9 cellular contexts compared by ENCODE assay signal in the genomic region with DNA sequence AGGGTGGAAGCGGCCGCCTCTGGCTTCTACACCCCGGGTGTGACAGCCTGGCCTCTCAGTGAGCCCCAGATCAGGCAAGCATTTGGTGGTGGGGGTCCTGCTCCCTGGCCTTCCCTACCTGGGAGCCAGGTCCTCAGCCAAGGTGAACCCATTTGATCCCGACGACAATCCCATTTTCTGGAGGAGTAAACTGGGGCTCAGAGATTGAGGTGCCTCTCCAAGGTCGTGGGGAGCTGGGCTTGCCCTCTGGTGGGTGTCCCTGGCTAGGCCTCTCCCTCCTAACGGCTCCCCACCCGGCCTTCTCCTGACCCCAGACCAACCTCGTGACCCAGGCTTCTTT. TPM values are rescaled to one million over a fixed set of nuclear protein-coding genes. Genes with fewer than 3 reads are reported as not detected.
DNase-seq lines count a peak whose midpoint lies in the region; ATAC-seq and TF ChIP-seq lines count a peak whose summit lies in the region.
"Had no signal": no experiment of that assay in that cellular context is flagged by ENCODE, and none has a peak within 500 bp of the region (broad histone marks: within the 10 kb centered on the region; RNA-seq: fewer than 3 reads in every experiment).

No MANE protein-coding gene starts in this region.

- no TSS peak for BruUV-seq in Caco-2 (replicated peaks; lab: Mats Ljungman, UMichigan)

- H3K4me1 Mint-ChIP-seq in Caco-2 (ENCODE audit: low read depth, unreplicated experiment) (peaks cover 16% of the 10 kb centered on the region), glutamatergic neuron (ENCODE audit: low read depth, unreplicated experiment) (peaks cover 2% of the 10 kb centered on the region)

- no CpG with 5 or more reads among the region's 9 CpGs for WGBS in trophoblast cell (ENCODE audit: extremely low coverage, insufficient coverage, insufficient read length)

- H3K27ac Mint-ChIP-seq in Caco-2 (ENCODE audit: unreplicated experiment) (no peak overlapping the region), glutamatergic neuron (ENCODE audit: unreplicated experiment) (no peak overlapping the region)

- no peaks in the 10 kb centered on the region for H3K9me3 ChIP-seq in Caco-2
- H3K9me3 ChIP-seq in Karpas-422 (ENCODE audit: low read length), result no peaks in the 10 kb centered on the region
- no peaks in the 10 kb centered on the region for H3K9me3 ChIP-seq in trophoblast cell (ENCODE audit: insufficient read depth, low read depth, low read length)
- no peaks in the 10 kb centered on the region for H3K9me3 ChIP-seq in mucosa of descending colon

- H3K4me3 Mint-ChIP-seq in Caco-2 (ENCODE audit: unreplicated experiment) (no peak overlapping the region), glutamatergic neuron (ENCODE audit: unreplicated experiment) (no peak overlapping the region)

- H4K20me1 ChIP-seq in Karpas-422 (ENCODE audit: insufficient read depth, low read depth, low read length), result 0 out of 2 replicates have a peak, but pooled peaks cover 3% of the 10 kb centered on the region

- peak overlapping the region; percentile 72; the same call in 1 of the 2 replicates for H2AFZ ChIP-seq in Karpas-422 (ENCODE audit: low read length)
- H2AFZ ChIP-seq in trophoblast cell (ENCODE audit: insufficient read depth, low read length, poor library complexity), result no peak overlapping the region

- H3K36me3 Mint-ChIP-seq in Caco-2 (ENCODE audit: insufficient read depth, unreplicated experiment) (no peaks in the 10 kb centered on the region), glutamatergic neuron (ENCODE audit: unreplicated experiment) (no peaks in the 10 kb centered on the region)

- CTCF ChIA-PET in Caco-2 (lab: Charles Lee), result no interaction called here

- no peak overlapping the region for H3K23ac ChIP-seq in trophoblast cell (ENCODE audit: low read length)

- H3K4me1 ChIP-seq in Caco-2 (peaks cover 19% of the 10 kb centered on the region), Karpas-422 (ENCODE audit: low read length) (peaks cover 16% of the 10 kb centered on the region), trophoblast cell (ENCODE audit: control insufficient read depth in 1 of 2, insufficient read depth in 2 of 2, low read length in 2 of 2) (peaks cover 4 to 8% of the 10 kb centered on the region in 2 experiments), mucosa of descending colon (ENCODE audit: low read depth) (peaks cover 25% of the 10 kb centered on the region)

- H3K4ac ChIP-seq in trophoblast cell (ENCODE audit: low read depth, low read length), result no peak overlapping the region

- H2AK5ac ChIP-seq in trophoblast cell (ENCODE audit: low read length), result no peak overlapping the region

- no peaks in the 10 kb centered on the region for H3K79me1 ChIP-seq in trophoblast cell (ENCODE audit: low read length)

- POLR2A ChIA-PET in Caco-2 (lab: Charles Lee), result no interaction called here

- no peaks in the 10 kb centered on the region for H3K79me2 ChIP-seq in Karpas-422 (ENCODE audit: low read length)
- no peaks in the 10 kb centered on the region for H3K79me2 ChIP-seq in trophoblast cell (ENCODE audit: control insufficient read depth, insufficient read depth, low read length, poor library complexity)

- H3K27me3 ChIP-seq in Caco-2 (replicated peaks; ENCODE audit: control insufficient read depth, insufficient read depth, low read length) (no peaks in the 10 kb centered on the region), Karpas-422 (ENCODE audit: low read length) (no peaks in the 10 kb centered on the region; the same call in 1 of the 2 replicates), trophoblast cell (ENCODE audit: insufficient read depth, low read length) (peaks cover 7% of the 10 kb centered on the region)

- no peak overlapping the region for H2BK12ac ChIP-seq in trophoblast cell (ENCODE audit: low read length)

- H3K27ac ChIP-seq in Karpas-422 (ENCODE audit: low read length) (no peak overlapping the region), trophoblast cell (ENCODE audit: low read depth, low read length) (no peak overlapping the region)

- H4K91ac ChIP-seq in trophoblast cell (ENCODE audit: low read depth, low read length), result no peak overlapping the region

- no peak overlapping the region for H4K12ac ChIP-seq in trophoblast cell (ENCODE audit: low read depth, low read length)

- H2BK120ac ChIP-seq in trophoblast cell (ENCODE audit: insufficient read depth, low read length, poor library complexity), result no peak overlapping the region

- DNase-seq in Caco-2, result no peak
- no peak for DNase-seq in Karpas-422
- no peak for DNase-seq in epithelial cell of proximal tubule (ENCODE audit: low read depth)
- DNase-seq in trophoblast cell, result no peak
- DNase-seq in glutamatergic neuron, result no peak
- DNase-seq in mucosa of descending colon, result no peak
- DNase-seq: NCI-H2227 treated with DMSO at 0.1 percent for 48 hours had no signal

- no peak overlapping the region for H3K14ac ChIP-seq in trophoblast cell (ENCODE audit: low read length)

- peak overlapping the region; percentile 41 for H4K8ac ChIP-seq in trophoblast cell (ENCODE audit: low read depth, low read length)

- H3K27me3 Mint-ChIP-seq in Caco-2 (ENCODE audit: insufficient read depth, unreplicated experiment) (no peaks in the 10 kb centered on the region), glutamatergic neuron (ENCODE audit: unreplicated experiment) (peaks cover 4% of the 10 kb centered on the region)

- H3K9me3 Mint-ChIP-seq in Caco-2 (ENCODE audit: unreplicated experiment) (no peaks in the 10 kb centered on the region), glutamatergic neuron (ENCODE audit: unreplicated experiment) (no peaks in the 10 kb centered on the region)

- H3K4me2 ChIP-seq in Karpas-422 (ENCODE audit: low read depth, low read length, poor library complexity, severe bottlenecking) (peak overlapping the region; percentile 54), trophoblast cell (ENCODE audit: low read length) (peak overlapping the region; percentile 58)

- H3K4me3 ChIP-seq in Caco-2 (ENCODE audit: low read depth, low read length) (peak overlapping the region; percentile 28), Karpas-422 (ENCODE audit: low read length) (peak overlapping the region; percentile 54; the same call in 1 of the 2 replicates), epithelial cell of proximal tubule (ENCODE audit: low read depth, low read length) (peak overlapping the region; percentile 42), trophoblast cell (ENCODE audit: low read depth, low read length) (no peak overlapping the region), mucosa of descending colon (no peak overlapping the region)

- no peak for TF ChIP-seq CTCF in Caco-2 (IDR thresholded peaks at IDR 0.05; ENCODE audit: insufficient read depth in 1 of 2, low read depth in 1 of 2, low read length in 1 of 2, severe bottlenecking in 1 of 2, unreplicated experiment in 1 of 2)
- TF ChIP-seq CTCF in epithelial cell of proximal tubule (conservative IDR thresholded peaks at IDR 0.05; ENCODE audit: low read depth, low read length), result no peak
- no peak for TF ChIP-seq CTCF in glutamatergic neuron (IDR thresholded peaks at IDR 0.05; ENCODE audit: partially characterized antibody, unreplicated experiment)
- no peak for TF ChIP-seq CTCF in mucosa of descending colon (IDR thresholded peaks at IDR 0.05)

- no peak overlapping the region for H3K18ac ChIP-seq in trophoblast cell (ENCODE audit: low read length)

- no peaks in the 10 kb centered on the region for H3K9me2 ChIP-seq in Karpas-422 (replicated peaks; ENCODE audit: insufficient read depth, low read length)

- H3K9ac ChIP-seq in Karpas-422 (ENCODE audit: low read length), result peak overlapping the region; percentile 40
- H3K9ac ChIP-seq in trophoblast cell (ENCODE audit: low read length), result peak overlapping the region; percentile 51

- no peak overlapping the region for H2BK5ac ChIP-seq in trophoblast cell (ENCODE audit: low read depth, low read length, poor library complexity)

- no peaks in the 10 kb centered on the region for H3K36me3 ChIP-seq in Caco-2 (ENCODE audit: control insufficient read depth, insufficient read depth, low read length)
- no peaks in the 10 kb centered on the region for H3K36me3 ChIP-seq in Karpas-422 (ENCODE audit: insufficient read depth, low read length)
- no peaks in the 10 kb centered on the region for H3K36me3 ChIP-seq in trophoblast cell (ENCODE audit: control insufficient read depth in 1 of 2, insufficient read depth in 2 of 2, low read length in 2 of 2)
- no peaks in the 10 kb centered on the region for H3K36me3 ChIP-seq in mucosa of descending colon (ENCODE audit: low read depth)

- intact Hi-C loops in Caco-2 (cut with micrococcal nuclease; ENCODE audit: unreplicated experiment), result loop anchor here (2.0 kb wide), 1 partner anchor 13 kb away; no protein-coding TSS in a partner anchor
- intact Hi-C loops in mucosa of descending colon (cut with DNase I, micrococcal nuclease), result no loop called here

- ATAC-seq in GM19023 (IDR thresholded peaks at IDR 0.05; ENCODE audit: unreplicated experiment), result no peak
- no peak for ATAC-seq in mucosa of descending colon
- no peak for ATAC-seq in HG03442 (IDR thresholded peaks at IDR 0.05; ENCODE audit: unreplicated experiment)

RNA-seq across cellular contexts. Expression of a gene that starts 2.7 kb away (rescaled TPM):
- 6.3 and 6.7 TPM in 2 replicates for total RNA-seq in Caco-2 (2022)
- not detected in 2 replicates for total RNA-seq in Karpas-422 (2014; rRNA removed; shearing (Covaris generic); ENCODE audit: low replicate concordance)
- total RNA-seq in epithelial cell of proximal tubule, result 0.17 TPM in 1 of 2 replicates, not detected in the other
- polyA plus RNA-seq in trophoblast cell (2013), result 0.11 and 0.22 TPM in 2 replicates
- total RNA-seq in glutamatergic neuron (ENCODE audit: unreplicated experiment), result 0.81 TPM
- total RNA-seq in mucosa of descending colon, result 10 to 100 TPM; 16.7 to 29.1 (median 26.1) TPM

RNA-seq across cellular contexts. Expression of a gene that starts 7.8 kb away (rescaled TPM):
- total RNA-seq in Caco-2 (2022), result not detected in 2 replicates
- not detected in 2 replicates for total RNA-seq in Karpas-422 (2014; rRNA removed; shearing (Covaris generic); ENCODE audit: low replicate concordance)
- not detected in 2 replicates for total RNA-seq in epithelial cell of proximal tubule
- polyA plus RNA-seq in trophoblast cell (2013), result 0.30 and 0.39 TPM in 2 replicates
- not detected for total RNA-seq in glutamatergic neuron (ENCODE audit: unreplicated experiment)
- not detected for total RNA-seq in mucosa of descending colon

RNA-seq across cellular contexts. Expression of a gene that starts 31.4 kb away (rescaled TPM):
- total RNA-seq in Caco-2 (2022) (7.9 and 8.1 TPM in 2 replicates), epithelial cell of proximal tubule (58.5 and 155 TPM in 2 replicates), glutamatergic neuron (ENCODE audit: unreplicated experiment) (4.3 TPM), mucosa of descending colon (10 to 100 TPM; 22.0 to 67.4 (median 40.2) TPM)
- not detected in 2 replicates for total RNA-seq in Karpas-422 (2014; rRNA removed; shearing (Covaris generic); ENCODE audit: low replicate concordance)
- polyA plus RNA-seq in trophoblast cell (2013), result 185 and 205 TPM in 2 replicates

RNA-seq across cellular contexts. Expression of a gene that starts 34.5 kb away (rescaled TPM):
- 55.1 and 60.0 TPM in 2 replicates for total RNA-seq in Caco-2 (2022)
- 1.6 and 4.7 TPM in 2 replicates for total RNA-seq in Karpas-422 (2014; rRNA removed; shearing (Covaris generic); ENCODE audit: low replicate concordance)
- total RNA-seq in epithelial cell of proximal tubule, result 68.4 and 83.5 TPM in 2 replicates
- polyA plus RNA-seq in trophoblast cell (2013), result 55.5 and 55.9 TPM in 2 replicates
- 125 TPM for total RNA-seq in glutamatergic neuron (ENCODE audit: unreplicated experiment)
- 100 to 1,000 TPM in 1 of 3 donors, 10 to 100 TPM in 2; 77.6 to 106 (median 84.4) TPM for total RNA-seq in mucosa of descending colon

Comparison
In these comparisons a context has a peak if more than half of its experiments do, and no peak if none do; other contexts are left out.
1. H3K4me3 ChIP-seq: peak in Caco-2 (single experiment), Karpas-422 (single experiment) and epithelial cell of proximal tubule (single experiment); none in trophoblast cell (single experiment) and mucosa of descending colon (single experiment).